ENCODE assay signal across 1 cellular context in the genomic region with DNA sequence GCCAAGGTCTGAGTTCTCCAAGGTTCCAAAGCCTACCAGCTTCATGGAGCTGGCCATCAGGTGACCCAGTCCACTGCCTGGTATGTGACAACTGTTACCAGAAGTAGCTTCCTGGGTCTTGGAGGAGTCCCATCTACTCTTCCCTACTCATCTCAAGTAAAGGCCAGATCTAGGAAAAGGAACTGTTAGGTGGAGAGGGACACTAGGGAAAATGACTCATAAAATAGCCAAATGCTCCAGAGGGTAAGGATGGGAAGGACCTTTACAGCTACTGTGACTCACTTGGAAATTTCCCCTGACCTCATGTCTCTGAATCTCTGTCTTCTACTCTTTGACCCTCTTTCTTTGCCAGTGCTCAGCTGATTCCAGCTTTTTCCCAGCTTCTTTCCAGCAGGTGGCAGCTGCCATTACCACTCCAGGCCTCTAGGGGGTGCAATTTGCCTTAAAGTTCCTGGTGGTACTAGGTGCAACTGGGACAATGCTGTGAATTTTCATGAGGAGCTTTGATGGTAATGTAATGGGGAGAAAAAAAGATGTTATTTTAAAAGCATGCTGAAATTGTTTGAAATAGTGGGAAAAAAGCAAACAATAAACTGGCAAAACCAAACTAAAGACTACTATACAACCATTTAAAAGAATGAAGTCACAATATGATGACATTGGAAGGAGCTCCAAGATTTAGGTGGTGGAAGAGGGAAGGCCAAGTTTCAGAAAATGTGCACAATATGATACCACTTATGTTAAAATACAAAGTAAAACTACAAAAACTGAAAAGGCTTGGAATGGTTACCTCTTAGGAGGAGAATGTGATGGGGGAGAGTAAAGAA.
TF ChIP-seq lines count a peak whose summit lies in the region.

No MANE protein-coding gene starts in this region.

TF ChIP-seq in endothelial cell of umbilical vein, 7 proteins besides CTCF, POLR2A, EP300 and RAD21:
- TF ChIP-seq JUN (IDR thresholded peaks at IDR 0.05; ENCODE audit: borderline replicate concordance, insufficient read depth, insufficient read length, low read depth): peak; percentile 14
- TF ChIP-seq POLR2AphosphoS5 (IDR thresholded peaks at IDR 0.05; ENCODE audit: insufficient read depth, low read depth, low read length): no peak
- no peak for TF ChIP-seq MYC (IDR thresholded peaks at IDR 0.05; ENCODE audit: low read depth, low read length)
TF ChIP-seq in endothelial cell of umbilical vein: peak in this region for 1.
